8 cellular contexts compared by ENCODE assay signal in genomic region chr15:100340721-100341661, GRCh38. TPM values are rescaled to one million over a fixed set of nuclear protein-coding genes. Genes with fewer than 3 reads are reported as not detected.
DNase-seq lines count a peak whose midpoint lies in the region; ATAC-seq, FAIRE-seq and TF ChIP-seq lines count a peak whose summit lies in the region.

No MANE protein-coding gene starts in this region.

- no peak overlapping the region for H2AFZ ChIP-seq in keratinocyte (ENCODE audit: control insufficient read depth, low read length)

- peak; percentile 5 for ATAC-seq in HG02970 (IDR thresholded peaks at IDR 0.05; ENCODE audit: low FRiP score, unreplicated experiment)
- no peak for ATAC-seq in HG02981 (IDR thresholded peaks at IDR 0.05; ENCODE audit: unreplicated experiment)

- peak overlapping the region; percentile 32 for H3K9ac ChIP-seq in keratinocyte (ENCODE audit: control insufficient read depth, extremely low read depth, insufficient read depth, low read length)

- H3K36me3 Mint-ChIP-seq in activated naive CD4-positive, alpha-beta T cell treated with anti-CD3 and anti-CD28 coated beads, Interleukin-2, amount 50 U/mL, for 24 hours = no peaks in the 10 kb centered on the region
- H3K36me3 Mint-ChIP-seq in stimulated activated naive CD8-positive, alpha-beta T cell treated with anti-CD3 and anti-CD28 coated beads, Interleukin-15, Interleukin-2, amounts not matched to agents 100 ng/mL and 50 ng/mL, for 24 hours (ENCODE audit: low read depth) = no peaks in the 10 kb centered on the region

- peaks cover 28% of the 10 kb centered on the region for H3K4me1 Mint-ChIP-seq in activated naive CD4-positive, alpha-beta T cell treated with anti-CD3 and anti-CD28 coated beads, Interleukin-2, amount 50 U/mL, for 24 hours
- H3K4me1 Mint-ChIP-seq in stimulated activated naive CD8-positive, alpha-beta T cell treated with anti-CD3 and anti-CD28 coated beads, Interleukin-15, Interleukin-2, amounts not matched to agents 100 ng/mL and 50 ng/mL, for 24 hours (ENCODE audit: low read depth) = peaks cover 17% of the 10 kb centered on the region

- H3K27ac Mint-ChIP-seq in activated naive CD4-positive, alpha-beta T cell treated with anti-CD3 and anti-CD28 coated beads, Interleukin-2, amount 50 U/mL, for 24 hours = no peak overlapping the region
- no peak overlapping the region for H3K27ac Mint-ChIP-seq in stimulated activated naive CD8-positive, alpha-beta T cell treated with anti-CD3 and anti-CD28 coated beads, Interleukin-15, Interleukin-2, amounts not matched to agents 100 ng/mL and 50 ng/mL, for 24 hours

- no peaks in the 10 kb centered on the region for H4K20me1 ChIP-seq in keratinocyte (ENCODE audit: control insufficient read depth, extremely low read depth, insufficient read depth, low read length)

- TF ChIP-seq CTCF in keratinocyte (optimal IDR thresholded peaks at IDR 0.05 in 1 of 3, IDR thresholded peaks at IDR 0.05 in 1 of 3, conservative IDR thresholded peaks at IDR 0.05 in 1 of 3; ENCODE audit: extremely low read depth in 1 of 3, insufficient read depth in 2 of 3, low read length in 3 of 3) = no peak

- H3K79me2 ChIP-seq in keratinocyte (ENCODE audit: control insufficient read depth, insufficient read depth, low read length) = no peaks in the 10 kb centered on the region

- dilution Hi-C loops in keratinocyte (cut with MboI; ENCODE audit: extremely low pct_ligation_motif_present, low sequenced_read_pairs) = no loop called here

- no peaks in the 10 kb centered on the region for H3K9me3 Mint-ChIP-seq in activated naive CD4-positive, alpha-beta T cell treated with anti-CD3 and anti-CD28 coated beads, Interleukin-2, amount 50 U/mL, for 24 hours
- no peaks in the 10 kb centered on the region for H3K9me3 Mint-ChIP-seq in stimulated activated naive CD8-positive, alpha-beta T cell treated with anti-CD3 and anti-CD28 coated beads, Interleukin-15, Interleukin-2, amounts not matched to agents 100 ng/mL and 50 ng/mL, for 24 hours

- peak overlapping the region; percentile 56 to 71 (median 58) for H3K4me3 ChIP-seq in keratinocyte (ENCODE audit: control insufficient read depth in 2 of 3, extremely low read depth in 1 of 3, insufficient read depth in 2 of 3, low read depth in 1 of 3, low read length in 3 of 3)

- H3K9me3 ChIP-seq in keratinocyte (ENCODE audit: control insufficient read depth, low read depth, low read length) = no peaks in the 10 kb centered on the region

- peak; percentile 11 for DNase-seq in ELF-1 (ENCODE audit: low read depth, low spot score)
- no peak for DNase-seq in keratinocyte (ENCODE audit: low read depth, low spot score)
- DNase-seq in NCI-H2029 treated with DMSO at 0.1 percent for 48 hours (lab: John Stamatoyannopoulos, UW) = no peak
- no peak for DNase-seq in T1000 (lab: John Stamatoyannopoulos, UW)

- H3K36me3 ChIP-seq in keratinocyte (ENCODE audit: control insufficient read depth in 2 of 2, extremely low read depth in 1 of 2, insufficient read depth in 2 of 2, low read length in 2 of 2) = no peaks in the 10 kb centered on the region

- peaks cover 14% of the 10 kb centered on the region for H3K27me3 ChIP-seq in keratinocyte (ENCODE audit: control insufficient read depth, extremely low read depth, insufficient read depth, low read length)

- no peaks in the 10 kb centered on the region for H3K9me1 ChIP-seq in keratinocyte (ENCODE audit: control insufficient read depth, extremely low read depth, insufficient read depth, low read length)

- FAIRE-seq in keratinocyte (lab: Jason Lieb, UNC) = no peak

- no peaks in the 10 kb centered on the region for H3K27me3 Mint-ChIP-seq in activated naive CD4-positive, alpha-beta T cell treated with anti-CD3 and anti-CD28 coated beads, Interleukin-2, amount 50 U/mL, for 24 hours
- peaks cover 25% of the 10 kb centered on the region for H3K27me3 Mint-ChIP-seq in stimulated activated naive CD8-positive, alpha-beta T cell treated with anti-CD3 and anti-CD28 coated beads, Interleukin-15, Interleukin-2, amounts not matched to agents 100 ng/mL and 50 ng/mL, for 24 hours

- no peaks in the 10 kb centered on the region for H3K4me1 ChIP-seq in keratinocyte (ENCODE audit: control insufficient read depth, extremely low read depth, insufficient read depth, low read length)

- H3K4me2 ChIP-seq in keratinocyte (ENCODE audit: control insufficient read depth, extremely low read depth, insufficient read depth, low read depth, low read length) = peak overlapping the region; percentile 53

- no peak overlapping the region for H3K27ac ChIP-seq in keratinocyte (ENCODE audit: control insufficient read depth, insufficient read depth, low read length)

- peak overlapping the region; percentile 78 for H3K4me3 Mint-ChIP-seq in activated naive CD4-positive, alpha-beta T cell treated with anti-CD3 and anti-CD28 coated beads, Interleukin-2, amount 50 U/mL, for 24 hours
- peak overlapping the region; percentile 66 for H3K4me3 Mint-ChIP-seq in stimulated activated naive CD8-positive, alpha-beta T cell treated with anti-CD3 and anti-CD28 coated beads, Interleukin-15, Interleukin-2, amounts not matched to agents 100 ng/mL and 50 ng/mL, for 24 hours

RNA-seq across cellular contexts. Expression of gene ADAMTS17, which starts 0.8 kb away (rescaled TPM):
- polyA plus RNA-seq in keratinocyte = 0.18 to 0.40 TPM (median 0.18 TPM) in 3 replicates
- 1.8 TPM for polyA plus RNA-seq in keratinocyte (2011; ENCODE audit: low read depth)
- polyA plus RNA-seq in keratinocyte (2011; cell fraction: cytosol; rRNA removed) = 0.05 and 0.15 TPM in 2 replicates
- 0.40 and 0.57 TPM in 2 replicates for polyA plus RNA-seq in keratinocyte (2011; cell fraction: nucleus; rRNA removed)
- 0.28 and 1.8 TPM in 2 replicates for polyA plus RNA-seq in keratinocyte (2012; ENCODE audit: low replicate concordance)
- polyA minus RNA-seq in keratinocyte = 0.48 TPM in 1 of 3 replicates, not detected in the others
- not detected for polyA minus RNA-seq in keratinocyte (2011; cell fraction: cytosol; rRNA and poly(A)+ RNA removed)
- polyA minus RNA-seq in keratinocyte (2011; cell fraction: nucleus; rRNA and poly(A)+ RNA removed) = 1.2 and 3.0 TPM in 2 replicates
